1 cellular context compared by ENCODE assay signal in the genomic region with DNA sequence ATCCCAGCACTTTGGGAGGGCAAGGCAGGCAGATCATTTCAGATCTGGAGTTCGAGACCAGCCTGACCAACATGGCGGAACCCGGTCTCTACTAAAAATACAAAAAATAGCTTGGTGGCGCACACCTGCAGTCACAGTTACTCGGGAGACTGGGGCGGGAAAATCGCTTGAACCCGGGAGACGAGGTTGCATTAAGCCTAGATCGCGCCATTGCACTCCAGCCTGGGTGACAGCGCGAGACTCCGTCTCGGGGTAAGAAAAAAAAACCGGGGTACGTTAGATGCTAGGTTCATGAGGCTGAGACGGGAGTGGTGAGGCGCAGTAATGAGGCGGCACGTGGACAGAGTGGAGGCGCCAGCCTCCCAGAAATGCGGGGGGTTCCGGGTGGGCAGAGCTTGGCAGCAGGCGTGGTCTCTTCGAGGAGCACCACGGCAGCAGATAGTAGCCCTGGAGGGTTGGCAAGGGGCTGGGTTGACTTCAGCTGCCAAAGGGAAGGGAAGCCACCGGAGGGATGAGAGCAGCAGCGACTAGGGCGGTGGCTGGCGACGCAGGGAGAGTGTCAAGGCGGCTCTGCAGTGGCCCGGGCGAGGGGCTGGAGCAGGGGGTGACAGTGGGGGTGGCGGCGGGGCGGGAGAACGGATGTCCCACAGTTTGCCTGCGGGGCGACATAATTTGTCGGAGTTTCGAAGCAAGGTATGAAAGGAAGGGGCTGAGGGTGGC.
TF ChIP-seq lines count a peak whose summit lies in the region.

No MANE protein-coding gene starts in this region.

TF ChIP-seq in WTC11, 78 proteins besides CTCF, POLR2A, EP300 and RAD21 (continued from another document):
- TF ChIP-seq PREB (CRISPR knock-in tag; IDR thresholded peaks at IDR 0.05; ENCODE audit: borderline replicate concordance) = no peak
- TF ChIP-seq CREB1 (CRISPR knock-in tag; IDR thresholded peaks at IDR 0.05) = no peak
- TF ChIP-seq STAT6 (CRISPR knock-in tag; conservative IDR thresholded peaks at IDR 0.05; ENCODE audit: low read depth) = no peak
- TF ChIP-seq ZNF232 (CRISPR knock-in tag; IDR thresholded peaks at IDR 0.05) = no peak
TF ChIP-seq in WTC11: peak in this region for 0.
